8 cellular contexts compared by ENCODE assay signal in the genomic region with DNA sequence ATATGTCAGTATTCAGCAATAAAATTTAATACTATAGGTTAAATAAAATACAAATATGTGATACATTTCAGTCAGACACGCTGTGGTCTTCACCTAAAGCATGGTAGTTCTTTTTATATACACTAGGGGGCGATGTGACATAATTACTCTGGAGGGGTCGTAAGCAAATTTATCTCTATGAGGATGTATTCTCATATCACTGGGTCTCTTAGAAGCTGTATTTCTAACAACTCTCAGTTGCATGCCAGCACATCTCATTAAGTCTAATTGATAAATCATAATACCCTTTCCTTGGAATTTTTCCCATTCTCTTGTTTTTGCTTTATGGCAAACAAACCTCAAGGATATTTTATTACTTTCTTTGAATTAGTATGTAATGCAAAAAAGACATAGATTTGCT. TPM values are rescaled to one million over a fixed set of nuclear protein-coding genes. Genes with fewer than 3 reads are reported as not detected.
DNase-seq lines count a peak whose midpoint lies in the region; ATAC-seq, FAIRE-seq and TF ChIP-seq lines count a peak whose summit lies in the region.

No MANE protein-coding gene starts in this region.

- intact Hi-C loops in gastrocnemius medialis (cut with DNase I; ENCODE audit: low total_unique reads) = no loop called here

- no peak overlapping the region for H3K56ac ChIP-seq in H1 (replicated peaks; ENCODE audit: insufficient read length, low read depth, low read length)

- no peaks in the 10 kb centered on the region for H3K79me2 ChIP-seq in H1 (ENCODE audit: control insufficient read depth in 1 of 2, insufficient read depth in 2 of 2, low read length in 2 of 2)

- 5% methylated on average over 3 of the region's 3 CpGs; no CpG with 5 or more reads in 1 of the 2 experiments for WGBS in H1 (ENCODE audit: extremely low coverage in 1 of 2, insufficient coverage in 1 of 2, insufficient read length in 1 of 2, insufficient replicate concordance in 2 of 2, low coverage in 1 of 2, low lambda C conversion rate in 2 of 2, missing lambda C conversion rate in 1 of 2), 2 experiments

- H4K91ac ChIP-seq in H1 (replicated peaks; ENCODE audit: insufficient read length, low read length) = no peak overlapping the region

- H3K9me3 ChIP-seq in H1 (ENCODE audit: insufficient read depth in 2 of 2, low read depth in 1 of 2, low read length in 1 of 2) = no peaks in the 10 kb centered on the region
- H3K9me3 ChIP-seq in gastrocnemius medialis = no peaks in the 10 kb centered on the region

- DNase-seq in CMK (ENCODE audit: low read depth) = peak; percentile 45
- DNase-seq in H4 (ENCODE audit: low spot score) = peak; percentile 18
- peak; percentile 16 for DNase-seq in NCI-H524 treated with DMSO at 0.1 percent for 48 hours (lab: John Stamatoyannopoulos, UW)
- DNase-seq in H1 (ENCODE audit: low read depth in 1 of 2, low spot score in 2 of 2) = no peak
- DNase-seq in gastrocnemius medialis = no peak
- DNase-seq in germinal center (ENCODE audit: low spot score) = no peak

- no peak overlapping the region for H3K4me2 ChIP-seq in H1 (ENCODE audit: insufficient read depth in 1 of 2, low read depth in 2 of 2, low read length in 2 of 2)

- H2BK12ac ChIP-seq in H1 (ENCODE audit: low read depth, low read length) = no peak overlapping the region

- no peak overlapping the region for H3K23ac ChIP-seq in H1 (ENCODE audit: insufficient read length)

- no peak for TF ChIP-seq POLR2A in H1 (IDR thresholded peaks at IDR 0.05; ENCODE audit: control extremely low read depth in 1 of 2, low read depth in 2 of 2, low read length in 2 of 2)
- no peak for TF ChIP-seq POLR2A in gastrocnemius medialis (IDR thresholded peaks at IDR 0.05)
- no peak for TF ChIP-seq POLR2A in GM18505 (IDR thresholded peaks at IDR 0.05; ENCODE audit: borderline replicate concordance, extremely low read depth, insufficient read depth, insufficient read length)

- in situ Hi-C loops in gastrocnemius medialis (cut with MboI; ENCODE audit: low sequenced_read_pairs in 4 of 4) = loop anchor here in 1 of 4 donors (25.0 kb wide), 1 partner anchor 1685 kb away; no protein-coding TSS in a partner anchor

- H2AK5ac ChIP-seq in H1 (ENCODE audit: low read depth, low read length) = no peak overlapping the region

- no peak overlapping the region for H2BK15ac ChIP-seq in H1 (ENCODE audit: low read length)

- POLR2A ChIA-PET in H1 (lab: Charles Lee; ENCODE audit: partially characterized antibody) = no interaction called here

- peaks cover 25% of the 10 kb centered on the region for H3K23me2 ChIP-seq in H1 (ENCODE audit: low read depth, low read length)

- no peak overlapping the region for H3K4me3 ChIP-seq in H1 (ENCODE audit: extremely low read depth in 1 of 4, insufficient read depth in 2 of 4, low read depth in 3 of 4, low read length in 4 of 4)
- no peak overlapping the region for H3K4me3 ChIP-seq in gastrocnemius medialis

- no peak overlapping the region for H2BK5ac ChIP-seq in H1 (ENCODE audit: low read depth, low read length)

- no peak overlapping the region for H2BK20ac ChIP-seq in H1 (ENCODE audit: low read length)

- no peak for ATAC-seq in gastrocnemius medialis
- no peak for ATAC-seq in GM18505 (IDR thresholded peaks at IDR 0.05; ENCODE audit: unreplicated experiment)
- no peak for ATAC-seq in HG03460 (IDR thresholded peaks at IDR 0.05; ENCODE audit: unreplicated experiment)

- no peak overlapping the region for H3K9ac ChIP-seq in H1 (replicated peaks in 1 of 4; ENCODE audit: extremely low read depth in 1 of 4, low read depth in 3 of 4, low read length in 3 of 4)

- H4K8ac ChIP-seq in H1 (ENCODE audit: extremely low read depth, insufficient read depth, low read length) = no peak overlapping the region

- TF ChIP-seq EP300 in H1 (IDR thresholded peaks at IDR 0.05; ENCODE audit: borderline replicate concordance in 1 of 2, low read depth in 2 of 2, low read length in 2 of 2) = no peak

- no peaks in the 10 kb centered on the region for H4K20me1 ChIP-seq in H1 (replicated peaks in 1 of 2; ENCODE audit: control insufficient read depth in 1 of 2, insufficient read depth in 2 of 2, low read length in 2 of 2)

- no peak overlapping the region for H3K14ac ChIP-seq in H1 (ENCODE audit: insufficient read length)

- peak in 1 of 3 experiments; percentile 59; a peak in 2 of 4 replicates for TF ChIP-seq CTCF in H1 (IDR thresholded peaks at IDR 0.05; ENCODE audit: control extremely low read depth in 1 of 3, insufficient read depth in 1 of 3, low read depth in 1 of 3, low read length in 3 of 3)
- TF ChIP-seq CTCF in gastrocnemius medialis (IDR thresholded peaks at IDR 0.05 in 4 of 5, conservative IDR thresholded peaks at IDR 0.05 in 1 of 5) = peak in 4 of 5 experiments; percentile 8 to 58 (median 40)

- H3K27ac ChIP-seq in H1 (ENCODE audit: low read depth, low read length) (no peak overlapping the region), gastrocnemius medialis (no peak overlapping the region)

- no peak overlapping the region for H4K5ac ChIP-seq in H1 (ENCODE audit: insufficient read length, low read depth, low read length)

- H3K4me1 ChIP-seq in H1 (replicated peaks in 1 of 4; ENCODE audit: control insufficient read depth in 3 of 4, insufficient read depth in 4 of 4, low read length in 3 of 4) = peaks cover 0 to 12% (median 5%) of the 10 kb centered on the region in 4 experiments; a peak in 6 of 7 replicates
- peaks cover 18 to 26% of the 10 kb centered on the region in 2 donors for H3K4me1 ChIP-seq in gastrocnemius medialis

- no peak overlapping the region for H3K4ac ChIP-seq in H1 (replicated peaks; ENCODE audit: insufficient read length, low read depth, low read length)

- no peaks in the 10 kb centered on the region for H3K36me3 ChIP-seq in H1 (ENCODE audit: control insufficient read depth in 2 of 4, insufficient read depth in 4 of 4, low read length in 3 of 4)
- no peaks in the 10 kb centered on the region for H3K36me3 ChIP-seq in gastrocnemius medialis

- H2AFZ ChIP-seq in H1 (ENCODE audit: low read length) = no peak overlapping the region

- TF ChIP-seq RAD21 in H1 (IDR thresholded peaks at IDR 0.05 in 1 of 2, conservative IDR thresholded peaks at IDR 0.05 in 1 of 2; ENCODE audit: low read depth in 2 of 2, low read length in 2 of 2) = peak; percentile 62 to 63

- no peak overlapping the region for H2BK120ac ChIP-seq in H1 (replicated peaks; ENCODE audit: low read depth, low read length)

- FAIRE-seq in H1 (lab: Jason Lieb, UNC) = no peak

- H3K27me3 ChIP-seq in H1 (replicated peaks in 1 of 4; ENCODE audit: control insufficient read depth in 3 of 4, extremely low read depth in 1 of 4, insufficient read depth in 3 of 4, low read length in 3 of 4) (peaks cover 21 to 46% (median 37%) of the 10 kb centered on the region in 4 experiments), gastrocnemius medialis (peaks cover 27 to 53% (median 50%) of the 10 kb centered on the region in 3 donors)

- CTCF ChIA-PET in H1 (lab: Charles Lee; ENCODE audit: partially characterized antibody) = interaction anchor here (0.6 to 8.2 kb wide), 12 partner anchors 17 to 1257 kb away, joined by 3 to 107 read pairs (median 3); no protein-coding TSS in a partner anchor

- H3K18ac ChIP-seq in H1 (ENCODE audit: extremely low read depth, low read length) = no peak overlapping the region

- no peaks in the 10 kb centered on the region for H3K79me1 ChIP-seq in H1 (ENCODE audit: low read depth, low read length)

TF ChIP-seq in H1, 55 proteins besides CTCF, POLR2A, EP300 and RAD21:
- no peak for TF ChIP-seq EGR1 (IDR thresholded peaks at IDR 0.05; ENCODE audit: borderline replicate concordance, low read depth, low read length)
TF ChIP-seq in H1: peak in this region for 0.

RNA-seq across cellular contexts. Expression of a gene that starts 3.9 kb away (rescaled TPM):
- total RNA-seq in H4 (2014; rRNA removed; shearing (Covaris generic)) = 0.99 and 3.6 TPM in 2 replicates
- 0.60 and 0.67 TPM in 2 replicates for total RNA-seq in H1 (2021; fragmentation: NEBNext Ultra II Directional; extraction: Animal tissue kit (Norgen Biotek cat#: 25700))
- 0.20 and 0.31 TPM in 2 replicates for polyA plus RNA-seq in H1 (2011; rRNA removed)
- polyA plus RNA-seq in H1 (2011; cell fraction: cytosol; rRNA removed) = 0.18 TPM
- polyA plus RNA-seq in H1 (2011; cell fraction: nucleus; rRNA removed) = 1.1 TPM
- polyA plus RNA-seq in H1 (2012, experiment 1 of 2) = 0.25 to 0.44 TPM (median 0.28 TPM) in 4 replicates
- polyA plus RNA-seq in H1 (2012, experiment 2 of 2) = 0.04 TPM
- polyA plus RNA-seq in H1 (2013, experiment 1 of 2) = 0.67 TPM
- polyA plus RNA-seq in H1 (2013, experiment 2 of 2) = 0.55 TPM
- 0.68 and 2.2 TPM in 2 replicates for polyA minus RNA-seq in H1 (2011; rRNA and poly(A)+ RNA removed)
- 1.2 TPM for polyA minus RNA-seq in H1 (2011; cell fraction: cytosol; rRNA and poly(A)+ RNA removed)
- 4.8 TPM for polyA minus RNA-seq in H1 (2011; cell fraction: nucleus; rRNA and poly(A)+ RNA removed)
- total RNA-seq in gastrocnemius medialis = 1 to 10 TPM in 2 of 4 donors, under 1 TPM in 2; 0.51 to 1.4 (median 1.1) TPM

Comparison
In these comparisons a context has a peak if more than half of its experiments do, and no peak if none do; other contexts are left out.
1. DNase-seq: peak in CMK (single experiment), H4 (single experiment) and NCI-H524 treated with DMSO at 0.1 percent for 48 hours (single experiment); none in H1 (0 of 2), gastrocnemius medialis (0 of 2) and germinal center (single experiment).